Comparison of ENCODE assay signal across 20 cellular contexts in genomic region chr15:46543626-46544025, GRCh38.
DNase-seq lines count a peak whose midpoint lies in the region; ATAC-seq and TF ChIP-seq lines count a peak whose summit lies in the region.
"Had no signal": no experiment of that assay in that cellular context is flagged by ENCODE, and none has a peak within 500 bp of the region (broad histone marks: within the 10 kb centered on the region; RNA-seq: fewer than 3 reads in every experiment).

No MANE protein-coding gene starts in this region.

- peaks cover 2% of the 10 kb centered on the region for H3K27me3 Mint-ChIP-seq in nephron progenitor cell (ENCODE audit: low read depth, poor library complexity)
- H3K27me3 Mint-ChIP-seq: B cell; CD4-positive, CD25-positive, alpha-beta regulatory T cell had no signal

- H3K27me3 ChIP-seq in effector memory CD4-positive, alpha-beta T cell (replicated peaks; ENCODE audit: control insufficient read depth, insufficient read depth, low read length, poor library complexity, severe bottlenecking) = no peaks in the 10 kb centered on the region
- H3K27me3 ChIP-seq: BLaER1 had no signal

- peaks cover 42% of the 10 kb centered on the region for H3K4me1 Mint-ChIP-seq in nephron progenitor cell
- H3K4me1 Mint-ChIP-seq: B cell; CD4-positive, CD25-positive, alpha-beta regulatory T cell had no signal

- no peak for ATAC-seq in HG03469 (IDR thresholded peaks at IDR 0.05; ENCODE audit: unreplicated experiment)
- ATAC-seq: CD8-positive, alpha-beta T cell had no signal

- no peaks in the 10 kb centered on the region for H3K4me1 ChIP-seq in effector memory CD4-positive, alpha-beta T cell (ENCODE audit: control insufficient read depth, insufficient read depth, low read length, poor library complexity, severe bottlenecking)
- H3K4me1 ChIP-seq: BLaER1, Caco-2, HAP-1 had no signal

- H3K27ac ChIP-seq in effector memory CD4-positive, alpha-beta T cell (ENCODE audit: insufficient read depth, low read length, poor library complexity, severe bottlenecking) = no peak overlapping the region
- H3K27ac ChIP-seq: 22Rv1, BLaER1, C4-2B had no signal

- peaks cover 27% of the 10 kb centered on the region for H3K36me3 Mint-ChIP-seq in nephron progenitor cell (ENCODE audit: low read depth)
- H3K36me3 Mint-ChIP-seq: CD4-positive, CD25-positive, alpha-beta regulatory T cell; CD8-positive, alpha-beta T cell had no signal

- H3K4me3 Mint-ChIP-seq in nephron progenitor cell = peak overlapping the region; percentile 47
- H3K4me3 Mint-ChIP-seq: B cell; CD4-positive, CD25-positive, alpha-beta regulatory T cell; CD8-positive, alpha-beta T cell; HFFc6 had no signal

- no peaks in the 10 kb centered on the region for H3K36me3 ChIP-seq in effector memory CD4-positive, alpha-beta T cell (ENCODE audit: control insufficient read depth, insufficient read depth, low read length)
- H3K36me3 ChIP-seq: BLaER1, HAP-1 had no signal

- no peak overlapping the region for H3K4me3 ChIP-seq in effector memory CD4-positive, alpha-beta T cell (ENCODE audit: insufficient read depth, low read depth, low read length, poor library complexity, severe bottlenecking)
- H3K4me3 ChIP-seq: BLaER1, HAP-1 had no signal

- TF ChIP-seq CTCF in nephron progenitor cell (IDR thresholded peaks at IDR 0.05) = no peak

- H3K9me3 ChIP-seq in effector memory CD4-positive, alpha-beta T cell (ENCODE audit: control insufficient read depth, low read length) = no peaks in the 10 kb centered on the region
- H3K9me3 ChIP-seq: BLaER1, Caco-2, HAP-1 had no signal

- peak overlapping the region; percentile 95 for H3K27ac Mint-ChIP-seq in nephron progenitor cell
- H3K27ac Mint-ChIP-seq: B cell; CD4-positive, CD25-positive, alpha-beta regulatory T cell; CD8-positive, alpha-beta T cell; HFFc6 had no signal

- DNase-seq in DMS 273 (lab: John Stamatoyannopoulos, UW; ENCODE audit: unreplicated experiment) (peak; percentile 1), DMS 273 treated with DMSO at 0.1 percent for 48 hours (lab: John Stamatoyannopoulos, UW) (no peak), left kidney (ENCODE audit: low read depth, low spot score) (peak; percentile 78), nephron progenitor cell (peak; percentile 50), NCI-H1436 treated with DMSO at 0.1 percent for 48 hours (lab: John Stamatoyannopoulos, UW) (no peak), NCI-H510A (lab: John Stamatoyannopoulos, UW) (no peak)
- no peak for DNase-seq in effector memory CD4-positive, alpha-beta T cell
- DNase-seq: Caco-2; CD4-positive, CD25-positive, alpha-beta regulatory T cell; CD8-positive, alpha-beta T cell; DMS53; DMS79 treated with DMSO at 0.1 percent for 48 hours; GF-D8; HFFc6 had no signal

- peaks cover 42% of the 10 kb centered on the region for H3K9me3 Mint-ChIP-seq in nephron progenitor cell

Comparison
In these comparisons a context has a peak if more than half of its experiments do, and no peak if none do; other contexts are left out.
1. DNase-seq: peak in DMS 273 (single experiment), left kidney (single experiment) and nephron progenitor cell (single experiment); none in DMS 273 treated with DMSO at 0.1 percent for 48 hours (single experiment), NCI-H1436 treated with DMSO at 0.1 percent for 48 hours (single experiment), NCI-H510A (single experiment) and effector memory CD4-positive, alpha-beta T cell (0 of 3).